10 cellular contexts compared by ENCODE assay signal in the genomic region with DNA sequence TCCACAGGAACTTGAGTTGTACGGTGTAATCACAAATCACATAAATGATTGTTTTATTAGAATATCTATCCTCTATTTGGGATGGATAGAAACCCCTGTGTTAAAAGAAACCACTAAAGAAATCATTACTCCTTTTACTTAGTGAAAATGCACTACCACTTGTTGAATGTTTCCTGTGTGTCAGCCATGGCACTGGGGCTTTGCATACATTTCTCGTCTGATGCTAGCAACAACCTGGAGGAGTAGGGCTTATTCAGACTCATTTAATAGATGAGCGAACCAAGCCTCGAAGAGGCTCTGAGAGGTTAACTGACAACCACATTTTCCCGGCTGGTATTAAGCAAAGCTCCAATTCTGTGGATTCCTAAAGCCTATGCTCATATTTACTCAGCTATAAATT.
DNase-seq lines count a peak whose midpoint lies in the region; ATAC-seq, FAIRE-seq and TF ChIP-seq lines count a peak whose summit lies in the region.
"Had no signal": no experiment of that assay in that cellular context is flagged by ENCODE, and none has a peak within 500 bp of the region (broad histone marks: within the 10 kb centered on the region; RNA-seq: fewer than 3 reads in every experiment).

No MANE protein-coding gene starts in this region.

- H3K9ac ChIP-seq in HepG2 (ENCODE audit: insufficient read depth, low read depth, low read length) (no peak overlapping the region), subcutaneous abdominal adipose tissue (ENCODE audit: low read length in 5 of 5) (peak overlapping the region in 3 of 5 donors; percentile 51 to 77 (median 77))

- H3K4me3 Mint-ChIP-seq in activated CD4-positive, alpha-beta T cell treated with anti-CD3 and anti-CD28 coated beads for 36 hours, result peak overlapping the region; percentile 65
- H3K4me3 Mint-ChIP-seq in activated naive CD4-positive, alpha-beta T cell treated with anti-CD3 and anti-CD28 coated beads for 36 hours, result no peak overlapping the region

- peak; percentile 50 for ATAC-seq in activated CD4-positive, alpha-beta T cell treated with anti-CD3 and anti-CD28 coated beads for 36 hours
- ATAC-seq in HepG2, result no peak
- ATAC-seq: A549 had no signal

- peak overlapping the region; percentile 93 for H3K27ac Mint-ChIP-seq in activated CD4-positive, alpha-beta T cell treated with anti-CD3 and anti-CD28 coated beads for 36 hours
- peak overlapping the region; percentile 90 for H3K27ac Mint-ChIP-seq in activated naive CD4-positive, alpha-beta T cell treated with anti-CD3 and anti-CD28 coated beads for 36 hours

- H3K4me1 Mint-ChIP-seq in activated CD4-positive, alpha-beta T cell treated with anti-CD3 and anti-CD28 coated beads for 36 hours, result peaks cover 73% of the 10 kb centered on the region
- H3K4me1 Mint-ChIP-seq in activated naive CD4-positive, alpha-beta T cell treated with anti-CD3 and anti-CD28 coated beads for 36 hours (ENCODE audit: low read depth), result peaks cover 86% of the 10 kb centered on the region

- TF ChIP-seq EP300 in HepG2 (IDR thresholded peaks at IDR 0.05; ENCODE audit: low read depth in 2 of 2, low read length in 2 of 2), result no peak
- no peak for TF ChIP-seq EP300 in HepG2 (CRISPR knock-in tag; IDR thresholded peaks at IDR 0.05; ENCODE audit: borderline replicate concordance)

- no peak for FAIRE-seq in HepG2 (lab: Jason Lieb, UNC)
- FAIRE-seq: A549 had no signal

- H3K27me3 ChIP-seq in HepG2 (ENCODE audit: control insufficient read depth in 1 of 2, insufficient read depth in 2 of 2, low read length in 2 of 2) (peaks cover 0 to 9% of the 10 kb centered on the region in 2 experiments; a peak in 2 of 5 replicates), subcutaneous abdominal adipose tissue (ENCODE audit: control insufficient read depth in 5 of 5, insufficient read depth in 4 of 5, low read length in 5 of 5) (no peaks in the 10 kb centered on the region)

- POLR2A ChIA-PET in activated CD4-positive, alpha-beta T cell treated with anti-CD3 and anti-CD28 coated beads for 36 hours (lab: Charles Lee), result interaction anchor here (0.6 to 2.2 kb wide), 3 partner anchors 8 to 67 kb away, joined by 4 to 8 read pairs (median 6); no protein-coding TSS in a partner anchor
- POLR2A ChIA-PET in HepG2 (lab: Yijun Ruan, JAX), result no interaction called here

- H3K36me3 ChIP-seq in HepG2 (replicated peaks in 1 of 2; ENCODE audit: control insufficient read depth in 1 of 2, insufficient read depth in 2 of 2, low read length in 2 of 2), result no peaks in the 10 kb centered on the region
- no peaks in the 10 kb centered on the region for H3K36me3 ChIP-seq in subcutaneous abdominal adipose tissue (ENCODE audit: control insufficient read depth in 5 of 5, insufficient read depth in 5 of 5, low read length in 5 of 5)

- intact Hi-C loops in activated CD4-positive, alpha-beta T cell treated with anti-CD3 and anti-CD28 coated beads for 36 hours (cut with DNase I, micrococcal nuclease), result loop anchor here (1.0 to 2.0 kb wide), 3 partner anchors 8 to 122 kb away; no protein-coding TSS in a partner anchor
- intact Hi-C loops in activated naive CD4-positive, alpha-beta T cell treated with anti-CD3 and anti-CD28 coated beads for 36 hours (cut with micrococcal nuclease), result loop anchor here (1.0 to 10.0 kb wide), 8 partner anchors 9 to 610 kb away; a partner anchor contains a TSS
- intact Hi-C loops in HepG2 (cut with micrococcal nuclease; ENCODE audit: unreplicated experiment), result no loop called here

- H3K9me3 Mint-ChIP-seq in activated CD4-positive, alpha-beta T cell treated with anti-CD3 and anti-CD28 coated beads for 36 hours (ENCODE audit: low read depth), result peaks cover 3% of the 10 kb centered on the region
- H3K9me3 Mint-ChIP-seq in activated naive CD4-positive, alpha-beta T cell treated with anti-CD3 and anti-CD28 coated beads for 36 hours, result peaks cover 8% of the 10 kb centered on the region

- H3K36me3 Mint-ChIP-seq in activated CD4-positive, alpha-beta T cell treated with anti-CD3 and anti-CD28 coated beads for 36 hours (ENCODE audit: low read depth), result peaks cover 6% of the 10 kb centered on the region
- peaks cover 3% of the 10 kb centered on the region for H3K36me3 Mint-ChIP-seq in activated naive CD4-positive, alpha-beta T cell treated with anti-CD3 and anti-CD28 coated beads for 36 hours (ENCODE audit: low read depth)

- TF ChIP-seq POLR2A in HepG2 (IDR thresholded peaks at IDR 0.05; ENCODE audit: insufficient read depth in 1 of 2, low read depth in 2 of 2, low read length in 2 of 2), result no peak

- no peaks in the 10 kb centered on the region for H3K27me3 Mint-ChIP-seq in activated CD4-positive, alpha-beta T cell treated with anti-CD3 and anti-CD28 coated beads for 36 hours
- no peaks in the 10 kb centered on the region for H3K27me3 Mint-ChIP-seq in activated naive CD4-positive, alpha-beta T cell treated with anti-CD3 and anti-CD28 coated beads for 36 hours (ENCODE audit: low read depth)

- H3K4me1 ChIP-seq in HepG2 (ENCODE audit: insufficient read depth, low read length) (no peaks in the 10 kb centered on the region), subcutaneous abdominal adipose tissue (ENCODE audit: control insufficient read depth in 5 of 5, insufficient read depth in 5 of 5, low read length in 5 of 5) (peaks cover 12 to 39% (median 32%) of the 10 kb centered on the region in 5 donors)
- H3K4me1 ChIP-seq: A549 had no signal

- WGBS in HepG2 (ENCODE audit: low lambda C conversion rate), result 59% methylated on average over 5 of the region's 5 CpGs

- no peak for TF ChIP-seq RAD21 in HepG2 (CRISPR knock-in tag; IDR thresholded peaks at IDR 0.05)

- H2AFZ ChIP-seq in HepG2 (ENCODE audit: low read length), result peak overlapping the region; percentile 16

- H3K9me3 ChIP-seq in HepG2 (ENCODE audit: low read length), result no peaks in the 10 kb centered on the region
- no peaks in the 10 kb centered on the region for H3K9me3 ChIP-seq in subcutaneous abdominal adipose tissue (ENCODE audit: control insufficient read depth in 5 of 5, low read length in 5 of 5)
- H3K9me3 ChIP-seq: A549 had no signal

- H3K4me2 ChIP-seq in HepG2 (ENCODE audit: low read depth, low read length), result peak overlapping the region; percentile 39; the same call in 1 of the 2 replicates
- H3K4me2 ChIP-seq: A549 had no signal

- TF ChIP-seq CTCF in HepG2 (CRISPR knock-in tag; IDR thresholded peaks at IDR 0.05), result no peak

- peak; percentile 47 for DNase-seq in activated CD4-positive, alpha-beta T cell treated with anti-CD3 and anti-CD28 coated beads for 36 hours
- DNase-seq in activated CD4-positive, alpha-beta T cell treated with anti-CD3 and anti-CD28 coated beads for 1 hour, result no peak
- peak; percentile 60 for DNase-seq in activated naive CD4-positive, alpha-beta T cell treated with anti-CD3 and anti-CD28 coated beads for 36 hours
- DNase-seq in HepG2 (ENCODE audit: low spot score), result no peak
- no peak for DNase-seq in NCI-H510A (lab: John Stamatoyannopoulos, UW)
- no peak for DNase-seq in ureter (ENCODE audit: low spot score)
- no peak for DNase-seq in NCI-H1417 (lab: John Stamatoyannopoulos, UW)
- DNase-seq: SHP77 treated with DMSO at 0.1 percent for 48 hours had no signal

- no TSS peak for BruUV-seq in HepG2 (replicated peaks; lab: Mats Ljungman, UMichigan)

- no peaks in the 10 kb centered on the region for H3K79me2 ChIP-seq in HepG2 (ENCODE audit: insufficient read depth, low read length)

- CTCF ChIA-PET in activated CD4-positive, alpha-beta T cell treated with anti-CD3 and anti-CD28 coated beads for 36 hours (lab: Charles Lee), result interaction anchor here (0.5 to 2.7 kb wide), 8 partner anchors 10 to 142 kb away, joined by 3 to 12 read pairs (median 3); no protein-coding TSS in a partner anchor
- CTCF ChIA-PET in activated naive CD4-positive, alpha-beta T cell treated with anti-CD3 and anti-CD28 coated beads for 36 hours (lab: Charles Lee), result interaction anchor here (0.7 to 5.1 kb wide), 4 partner anchors 8 to 187 kb away, joined by 4 to 24 read pairs (median 10); no protein-coding TSS in a partner anchor
- CTCF ChIA-PET in HepG2 (lab: Yijun Ruan, JAX; ENCODE audit: low intra/inter-chr PET ratio, low total read pairs), result no interaction called here

- in situ Hi-C loops in HepG2 (cut with HindIII; ENCODE audit: extremely low pct_ligation_motif_present, low pct_unique_long_range_greater_than_20kb), result no loop called here

- H3K27ac ChIP-seq in HepG2 (ENCODE audit: extremely low read length, insufficient read depth, low read length), result no peak overlapping the region
- peak overlapping the region; percentile 91 for H3K27ac ChIP-seq in subcutaneous abdominal adipose tissue (ENCODE audit: low read depth, low read length)
- H3K27ac ChIP-seq: A549 had no signal

- no peaks in the 10 kb centered on the region for H4K20me1 ChIP-seq in HepG2 (ENCODE audit: insufficient read depth, low read length)

- H3K4me3 ChIP-seq in HepG2 (replicated peaks in 1 of 3; ENCODE audit: insufficient read depth in 1 of 3, low read depth in 2 of 3, low read length in 3 of 3) (no peak overlapping the region), subcutaneous abdominal adipose tissue (ENCODE audit: low read depth in 1 of 5, low read length in 5 of 5) (peak overlapping the region in 3 of 5 donors; percentile 53 to 64 (median 61))
- H3K4me3 ChIP-seq: A549 had no signal

TF ChIP-seq in HepG2, 621 proteins besides CTCF, POLR2A, EP300 and RAD21 (continues in another document):
- no peak for TF ChIP-seq SIN3B (IDR thresholded peaks at IDR 0.05; ENCODE audit: low read length)
- no peak for TF ChIP-seq ZFP82 (CRISPR knock-in tag; IDR thresholded peaks at IDR 0.05; ENCODE audit: borderline replicate concordance)
- TF ChIP-seq SETDB1 (CRISPR knock-in tag; IDR thresholded peaks at IDR 0.05; ENCODE audit: borderline replicate concordance), result no peak
- TF ChIP-seq ATRX (CRISPR knock-in tag; IDR thresholded peaks at IDR 0.05; ENCODE audit: borderline replicate concordance), result no peak
- no peak for TF ChIP-seq ZSCAN22 (CRISPR knock-in tag; IDR thresholded peaks at IDR 0.05)
- TF ChIP-seq GZF1 (CRISPR knock-in tag; IDR thresholded peaks at IDR 0.05), result no peak
- TF ChIP-seq, protein P1, sequence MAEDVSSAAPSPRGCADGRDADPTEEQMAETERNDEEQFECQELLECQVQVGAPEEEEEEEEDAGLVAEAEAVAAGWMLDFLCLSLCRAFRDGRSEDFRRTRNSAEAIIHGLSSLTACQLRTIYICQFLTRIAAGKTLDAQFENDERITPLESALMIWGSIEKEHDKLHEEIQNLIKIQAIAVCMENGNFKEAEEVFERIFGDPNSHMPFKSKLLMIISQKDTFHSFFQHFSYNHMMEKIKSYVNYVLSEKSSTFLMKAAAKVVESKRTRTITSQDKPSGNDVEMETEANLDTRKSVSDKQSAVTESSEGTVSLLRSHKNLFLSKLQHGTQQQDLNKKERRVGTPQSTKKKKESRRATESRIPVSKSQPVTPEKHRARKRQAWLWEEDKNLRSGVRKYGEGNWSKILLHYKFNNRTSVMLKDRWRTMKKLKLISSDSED (CRISPR knock-in tag; IDR thresholded peaks at IDR 0.05), result no peak
- TF ChIP-seq PLRG1 (conservative IDR thresholded peaks at IDR 0.05), result no peak

Comparison
In these comparisons a context has a peak if more than half of its experiments do, and no peak if none do; other contexts are left out.
1. DNase-seq: peak in activated CD4-positive, alpha-beta T cell treated with anti-CD3 and anti-CD28 coated beads for 36 hours (single experiment) and activated naive CD4-positive, alpha-beta T cell treated with anti-CD3 and anti-CD28 coated beads for 36 hours (single experiment); none in activated CD4-positive, alpha-beta T cell treated with anti-CD3 and anti-CD28 coated beads for 1 hour (single experiment), HepG2 (single experiment), NCI-H510A (single experiment), ureter (single experiment) and NCI-H1417 (0 of 3).
2. H3K4me3 ChIP-seq: peak in subcutaneous abdominal adipose tissue (3 of 5); none in HepG2 (0 of 3).